Comparison of ENCODE assay signal across 9 cellular contexts in the genomic region with DNA sequence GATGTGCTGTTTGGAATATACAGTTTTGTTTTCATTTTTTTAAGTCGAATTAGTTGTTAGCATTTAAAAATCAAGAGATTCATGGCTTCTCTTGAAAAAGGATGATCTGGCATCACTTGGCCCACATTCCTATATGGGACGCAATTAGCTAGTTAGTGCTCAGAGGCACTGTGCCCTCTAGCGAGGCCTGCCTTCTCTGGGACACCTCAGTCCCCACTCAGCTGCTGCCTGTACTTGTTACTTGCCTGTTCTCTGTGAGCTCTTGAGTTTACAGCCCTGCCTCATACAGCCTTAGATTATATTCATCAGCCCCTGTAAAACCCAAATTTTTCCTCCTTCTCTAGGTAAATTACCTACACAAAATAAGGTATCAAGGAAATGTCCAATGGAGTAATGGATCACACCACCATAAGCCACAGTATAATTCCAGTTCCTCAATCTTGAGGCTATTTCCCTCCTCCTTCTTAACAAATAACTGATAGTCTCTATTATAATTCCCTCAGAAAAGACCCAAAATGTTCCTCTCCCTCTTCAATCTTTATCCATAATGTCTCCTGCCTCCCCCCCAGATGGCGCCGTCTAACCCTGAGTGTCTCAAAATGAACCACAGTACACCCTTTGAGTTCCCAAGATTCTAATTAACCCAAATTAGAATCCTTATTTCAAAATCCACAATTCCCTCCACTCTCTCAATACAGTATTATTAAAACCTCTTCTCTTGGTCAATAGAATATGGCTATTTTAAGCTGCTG. TPM values are rescaled to one million over a fixed set of nuclear protein-coding genes. Genes with fewer than 3 reads are reported as not detected.
DNase-seq lines count a peak whose midpoint lies in the region; ATAC-seq and TF ChIP-seq lines count a peak whose summit lies in the region.
"Had no signal": no experiment of that assay in that cellular context is flagged by ENCODE, and none has a peak within 500 bp of the region (broad histone marks: within the 10 kb centered on the region; RNA-seq: fewer than 3 reads in every experiment).

No MANE protein-coding gene starts in this region.

- TF ChIP-seq CTCF in Caco-2 (IDR thresholded peaks at IDR 0.05; ENCODE audit: insufficient read depth in 1 of 2, low read depth in 1 of 2, low read length in 1 of 2, severe bottlenecking in 1 of 2, unreplicated experiment in 1 of 2) = peak; percentile 30 to 64
- peak; percentile 71 for TF ChIP-seq CTCF in epithelial cell of proximal tubule (conservative IDR thresholded peaks at IDR 0.05; ENCODE audit: low read depth, low read length)

- intact Hi-C loops in Caco-2 (cut with micrococcal nuclease; ENCODE audit: unreplicated experiment) (loop anchor here (1.0 kb wide), 3 partner anchors 78 to 252 kb away; no protein-coding TSS in a partner anchor), sciatic nerve (cut with DNase I) (no loop called here)

- H3K9me3 Mint-ChIP-seq in Caco-2 (ENCODE audit: unreplicated experiment) = no peaks in the 10 kb centered on the region

- DNase-seq in Caco-2 = peak in 1 of 2 experiments; percentile 59
- peak; percentile 29 for DNase-seq in HuH-7.5 (ENCODE audit: low spot score)
- peak; percentile 45 for DNase-seq in T-helper 9 cell
- no peak for DNase-seq in epithelial cell of proximal tubule (ENCODE audit: low read depth)
- peak; percentile 21 for DNase-seq in stimulated activated CD4-positive, alpha-beta T cell treated with anti-CD3 and anti-CD28 coated beads, Interleukin-2, amount 100 ng/mL, for 4 hours (ENCODE audit: low read depth)
- no peak for DNase-seq in KBM-7
- DNase-seq in sciatic nerve (ENCODE audit: low spot score) = no peak

- H3K36me3 ChIP-seq in Caco-2 (ENCODE audit: control insufficient read depth, insufficient read depth, low read length) = no peaks in the 10 kb centered on the region

- BruUV-seq in Caco-2 (replicated peaks; lab: Mats Ljungman, UMichigan) = no TSS peak

- no peaks in the 10 kb centered on the region for H3K4me1 Mint-ChIP-seq in Caco-2 (ENCODE audit: low read depth, unreplicated experiment)

- peaks cover 5% of the 10 kb centered on the region for H3K36me3 Mint-ChIP-seq in Caco-2 (ENCODE audit: insufficient read depth, unreplicated experiment)

- no peak for ATAC-seq in HG03045 (IDR thresholded peaks at IDR 0.05; ENCODE audit: unreplicated experiment)
- no peak for ATAC-seq in sciatic nerve

- in situ Hi-C loops in KBM-7 (cut with MboI; ENCODE audit: low pct_unique_long_range_greater_than_20kb, low sequenced_read_pairs) = no loop called here

- H3K4me1 ChIP-seq in Caco-2 = peaks cover 3% of the 10 kb centered on the region; the same call in 1 of the 2 replicates

- CTCF ChIA-PET in Caco-2 (lab: Charles Lee) = interaction anchor here (1.4 kb wide), 1 partner anchor 252 kb away, joined by 4 read pairs; no protein-coding TSS in a partner anchor

- H3K4me3 Mint-ChIP-seq in Caco-2 (ENCODE audit: unreplicated experiment) = no peak overlapping the region

- POLR2A ChIA-PET in Caco-2 (lab: Charles Lee) = no interaction called here

- no peaks in the 10 kb centered on the region for H3K27me3 ChIP-seq in Caco-2 (replicated peaks; ENCODE audit: control insufficient read depth, insufficient read depth, low read length)

- no peaks in the 10 kb centered on the region for H3K27me3 Mint-ChIP-seq in Caco-2 (ENCODE audit: insufficient read depth, unreplicated experiment)

- H3K9me3 ChIP-seq in Caco-2 = no peaks in the 10 kb centered on the region

- H3K27ac Mint-ChIP-seq in Caco-2 (ENCODE audit: unreplicated experiment) = no peak overlapping the region

- H3K4me3 ChIP-seq in Caco-2 (ENCODE audit: low read depth, low read length) (no peak overlapping the region), epithelial cell of proximal tubule (ENCODE audit: low read depth, low read length) (peak overlapping the region; percentile 96)
- H3K4me3 ChIP-seq: SK-N-MC had no signal

RNA-seq across cellular contexts. Expression of gene ZMAT3, which starts 2.7 kb away (rescaled TPM):
- total RNA-seq in Caco-2 (2022) (7.6 and 8.8 TPM in 2 replicates), epithelial cell of proximal tubule (4.8 and 10.2 TPM in 2 replicates), sciatic nerve (19.9 TPM)

Comparison
In these comparisons a context has a peak if more than half of its experiments do, and no peak if none do; other contexts are left out.
1. DNase-seq: peak in HuH-7.5 (single experiment), T-helper 9 cell (single experiment) and stimulated activated CD4-positive, alpha-beta T cell treated with anti-CD3 and anti-CD28 coated beads, Interleukin-2, amount 100 ng/mL, for 4 hours (single experiment); none in epithelial cell of proximal tubule (single experiment), KBM-7 (single experiment) and sciatic nerve (single experiment).